ENCODE assay signal across 19 cellular contexts in genomic region chr6:163463795-163464194, GRCh38. TPM values are rescaled to one million over a fixed set of nuclear protein-coding genes. Genes with fewer than 3 reads are reported as not detected.
DNase-seq lines count a peak whose midpoint lies in the region; ATAC-seq, FAIRE-seq and TF ChIP-seq lines count a peak whose summit lies in the region.
"Had no signal": no experiment of that assay in that cellular context is flagged by ENCODE, and none has a peak within 500 bp of the region (broad histone marks: within the 10 kb centered on the region; RNA-seq: fewer than 3 reads in every experiment).

No MANE protein-coding gene starts in this region.

- H3K36me3 ChIP-seq in left ventricle myocardium inferior (no peaks in the 10 kb centered on the region), astrocyte (ENCODE audit: insufficient read depth, low read length) (no peaks in the 10 kb centered on the region), upper lobe of left lung (no peaks in the 10 kb centered on the region)

- no peak overlapping the region for H3K9ac ChIP-seq in astrocyte (ENCODE audit: low read length)

- H3K27me3 ChIP-seq in left ventricle myocardium inferior (ENCODE audit: low read depth) (no peaks in the 10 kb centered on the region), astrocyte (ENCODE audit: insufficient read depth, low read length) (no peaks in the 10 kb centered on the region), upper lobe of left lung (no peaks in the 10 kb centered on the region)

- H3K27ac Mint-ChIP-seq in astrocyte (ENCODE audit: unreplicated experiment) (peak overlapping the region; percentile 72), memory B cell (peak overlapping the region; percentile 24)
- H3K27ac Mint-ChIP-seq: CD8-positive, alpha-beta T cell had no signal

- no peaks in the 10 kb centered on the region for H3K9me3 Mint-ChIP-seq in astrocyte (ENCODE audit: unreplicated experiment)
- H3K9me3 Mint-ChIP-seq in memory B cell: no peaks in the 10 kb centered on the region
- H3K9me3 Mint-ChIP-seq: CD8-positive, alpha-beta T cell had no signal

- no peak for TF ChIP-seq POLR2A in upper lobe of left lung (IDR thresholded peaks at IDR 0.05)

- H3K4me1 Mint-ChIP-seq in astrocyte (ENCODE audit: low read depth, unreplicated experiment): peaks cover 45% of the 10 kb centered on the region
- peaks cover 25% of the 10 kb centered on the region for H3K4me1 Mint-ChIP-seq in memory B cell

- no peak for DNase-seq in left ventricle myocardium inferior
- no peak for DNase-seq in Right ventricle myocardium superior
- no peak for DNase-seq in astrocyte (ENCODE audit: low read depth)
- no peak for DNase-seq in memory B cell (ENCODE audit: low spot score in 2 of 2)
- no peak for DNase-seq in upper lobe of left lung
- no peak for DNase-seq in stimulated activated CD4-positive, alpha-beta T cell treated with anti-CD3 and anti-CD28 coated beads, Interleukin-1b, Interleukin-23, amount 100 ng/mL, for 48 hours
- DNase-seq: CD8-positive, alpha-beta T cell; COR-L47; DMS153; DMS79 treated with DMSO at 0.1 percent for 48 hours; EL; IMR-90 had no signal

- no peak for TF ChIP-seq EP300 in upper lobe of left lung (IDR thresholded peaks at IDR 0.05)

- FAIRE-seq in astrocyte (lab: Jason Lieb, UNC): no peak
- FAIRE-seq: D721Med, G401.6, GM19239 had no signal

- H3K27me3 Mint-ChIP-seq in astrocyte (ENCODE audit: low read depth, unreplicated experiment) (no peaks in the 10 kb centered on the region), memory B cell (no peaks in the 10 kb centered on the region)

- H3K79me2 ChIP-seq in astrocyte (ENCODE audit: insufficient read depth, low read length): peaks cover 99% of the 10 kb centered on the region

- TF ChIP-seq CTCF in left ventricle myocardium inferior (IDR thresholded peaks at IDR 0.05; ENCODE audit: borderline replicate concordance) (no peak), astrocyte (IDR thresholded peaks at IDR 0.05; ENCODE audit: insufficient read depth, low read depth, low read length) (no peak), upper lobe of left lung (IDR thresholded peaks at IDR 0.05) (no peak)

- H4K20me1 ChIP-seq in astrocyte (ENCODE audit: insufficient read depth, low read length): peaks cover 51% of the 10 kb centered on the region

- no peak for ATAC-seq in Right ventricle myocardium superior (ENCODE audit: poor library complexity)
- no peak for ATAC-seq in memory B cell (ENCODE audit: low read depth)
- no peak for ATAC-seq in upper lobe of left lung (ENCODE audit: low FRiP score in 2 of 2)
- ATAC-seq in GM18873 (IDR thresholded peaks at IDR 0.05; ENCODE audit: low FRiP score, unreplicated experiment): no peak
- ATAC-seq: CD8-positive, alpha-beta T cell; HCT116 had no signal

- H3K9me3 ChIP-seq in left ventricle myocardium inferior (replicated peaks): no peaks in the 10 kb centered on the region
- no peaks in the 10 kb centered on the region for H3K9me3 ChIP-seq in astrocyte (ENCODE audit: insufficient read depth, low read depth, low read length)
- no peaks in the 10 kb centered on the region for H3K9me3 ChIP-seq in upper lobe of left lung

- H3K4me1 ChIP-seq in left ventricle myocardium inferior (peaks cover 100% of the 10 kb centered on the region), astrocyte (ENCODE audit: insufficient read depth, low read length) (peaks cover 16% of the 10 kb centered on the region), upper lobe of left lung (peaks cover 23 to 39% (median 31%) of the 10 kb centered on the region in 4 donors)

- H3K36me3 Mint-ChIP-seq in astrocyte (ENCODE audit: low read depth, unreplicated experiment) (no peaks in the 10 kb centered on the region), memory B cell (peaks cover 10% of the 10 kb centered on the region)

- intact Hi-C loops in left ventricle myocardium inferior (cut with micrococcal nuclease): no loop called here
- intact Hi-C loops in Right ventricle myocardium superior (cut with DNase I): no loop called here

- WGBS in upper lobe of left lung, 2 donors: 98 to 100% methylated on average over 1 of the region's 1 CpG

- H3K4me3 Mint-ChIP-seq in astrocyte (ENCODE audit: unreplicated experiment) (no peak overlapping the region), memory B cell (no peak overlapping the region)
- H3K4me3 Mint-ChIP-seq: CD14-positive monocyte; CD8-positive, alpha-beta T cell had no signal

- H3K27ac ChIP-seq in left ventricle myocardium inferior (replicated peaks) (peak overlapping the region; percentile 8), astrocyte (ENCODE audit: low read depth, low read length) (no peak overlapping the region), upper lobe of left lung (no peak overlapping the region)
- H3K27ac ChIP-seq: 22Rv1 had no signal

- H2AFZ ChIP-seq in astrocyte (ENCODE audit: low read depth, low read length): no peak overlapping the region

- H3K4me2 ChIP-seq in astrocyte (ENCODE audit: low read length): no peak overlapping the region

- H3K4me3 ChIP-seq in left ventricle myocardium inferior (no peak overlapping the region), astrocyte (ENCODE audit: insufficient read depth, low read depth, low read length) (no peak overlapping the region), upper lobe of left lung (no peak overlapping the region)

RNA-seq across cellular contexts. Expression of gene QKI, which starts 49.3 kb away (rescaled TPM):
- total RNA-seq in left ventricle myocardium inferior (449 TPM), Right ventricle myocardium superior (477 TPM), astrocyte (202 and 204 TPM in 2 replicates), upper lobe of left lung (100 to 1,000 TPM; 181 to 273 (median 226) TPM)
